17 cellular contexts compared by ENCODE assay signal in the genomic region with DNA sequence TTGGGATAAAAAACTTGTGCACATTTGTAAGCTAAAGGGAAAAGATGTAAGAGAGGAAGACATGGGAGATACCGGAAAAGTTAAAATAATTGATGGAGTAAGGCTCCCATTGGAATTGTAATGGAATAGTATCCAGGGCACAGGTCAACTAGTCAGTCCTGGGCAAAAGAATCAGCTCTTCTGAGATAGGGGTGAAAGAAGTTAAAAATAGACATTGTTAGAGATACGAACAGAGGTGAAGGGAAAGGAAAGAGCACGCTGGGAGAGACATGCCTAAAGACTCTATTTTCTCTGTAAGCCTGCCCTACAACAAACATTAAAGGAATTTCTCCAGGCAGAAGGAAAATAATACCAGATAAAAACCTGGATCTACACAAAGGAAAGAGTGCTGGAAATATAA.
DNase-seq lines count a peak whose midpoint lies in the region; ATAC-seq and TF ChIP-seq lines count a peak whose summit lies in the region.
"Had no signal": no experiment of that assay in that cellular context is flagged by ENCODE, and none has a peak within 500 bp of the region (broad histone marks: within the 10 kb centered on the region; RNA-seq: fewer than 3 reads in every experiment).

No MANE protein-coding gene starts in this region.

- peak; percentile 85 for ATAC-seq in Right ventricle myocardium inferior
- ATAC-seq: A549, HepG2 had no signal

- H3K9ac ChIP-seq in neural progenitor cell (no peak overlapping the region), mesendoderm (ENCODE audit: low read length) (no peak overlapping the region)

- H3K4me2 ChIP-seq in neural progenitor cell = no peak overlapping the region
- H3K4me2 ChIP-seq in mesendoderm (ENCODE audit: low read length) = no peak overlapping the region
- H3K4me2 ChIP-seq: A549 had no signal

- DNase-seq in Right ventricle myocardium inferior (ENCODE audit: missing footprints) (no peak), cardiac septum (ENCODE audit: low spot score) (no peak), left ventricle myocardium inferior (no peak), neural progenitor cell (ENCODE audit: low spot score) (no peak), NCI-H226 (no peak), mesendoderm (no peak), MV-4-11 (lab: John Stamatoyannopoulos, UW) (no peak)
- DNase-seq: AML-193; Caco-2; CD4-positive, alpha-beta T cell; DMS79 treated with DMSO at 0.1 percent for 48 hours; GF-D8; H9 had no signal

- TF ChIP-seq CTCF in left ventricle myocardium inferior (IDR thresholded peaks at IDR 0.05; ENCODE audit: borderline replicate concordance) = no peak
- no peak for TF ChIP-seq CTCF in neural progenitor cell (IDR thresholded peaks at IDR 0.05)

- no peak overlapping the region for H3K4me3 ChIP-seq in left ventricle myocardium inferior
- no peak overlapping the region for H3K4me3 ChIP-seq in neural progenitor cell
- no peak overlapping the region for H3K4me3 ChIP-seq in mesendoderm (ENCODE audit: low read length)
- H3K4me3 ChIP-seq: A549 had no signal

- H3K9me3 Mint-ChIP-seq in neural progenitor cell = no peaks in the 10 kb centered on the region
- H3K9me3 Mint-ChIP-seq: CD4-positive, alpha-beta T cell; H9 had no signal

- H3K4me1 Mint-ChIP-seq in neural progenitor cell = no peaks in the 10 kb centered on the region
- H3K4me1 Mint-ChIP-seq: H9 had no signal

- no peak overlapping the region for H2BK15ac ChIP-seq in mesendoderm (replicated peaks; ENCODE audit: low read depth)

- H2BK120ac ChIP-seq in mesendoderm (ENCODE audit: low read depth, low read length) = no peak overlapping the region

- H3K23ac ChIP-seq in mesendoderm (ENCODE audit: low read length) = no peak overlapping the region

- no peaks in the 10 kb centered on the region for H3F3A ChIP-seq in neural progenitor cell (ENCODE audit: low read depth)

- H3K56ac ChIP-seq in mesendoderm (ENCODE audit: low read length) = no peak overlapping the region

- peak overlapping the region; percentile 45 for H2AFZ ChIP-seq in neural progenitor cell (replicated peaks)

- H3K27me3 ChIP-seq in left ventricle myocardium inferior (ENCODE audit: low read depth) = no peaks in the 10 kb centered on the region
- no peaks in the 10 kb centered on the region for H3K27me3 ChIP-seq in neural progenitor cell
- no peaks in the 10 kb centered on the region for H3K27me3 ChIP-seq in mesendoderm (ENCODE audit: insufficient read depth, low read length, poor library complexity)

- no peaks in the 10 kb centered on the region for H3K27me3 Mint-ChIP-seq in neural progenitor cell (ENCODE audit: insufficient read depth, low read depth)
- H3K27me3 Mint-ChIP-seq: CD4-positive, alpha-beta T cell had no signal

- H4K20me1 ChIP-seq in neural progenitor cell (ENCODE audit: low read depth) = no peaks in the 10 kb centered on the region

- H3K4me3 Mint-ChIP-seq in neural progenitor cell = no peak overlapping the region
- H3K4me3 Mint-ChIP-seq: CD4-positive, alpha-beta T cell; H9 had no signal

- no peaks in the 10 kb centered on the region for H3K36me3 Mint-ChIP-seq in neural progenitor cell

- H3K27ac Mint-ChIP-seq in neural progenitor cell = no peak overlapping the region
- H3K27ac Mint-ChIP-seq: CD4-positive, alpha-beta T cell; H9 had no signal

- no peaks in the 10 kb centered on the region for H3K79me2 ChIP-seq in neural progenitor cell (ENCODE audit: low read depth)
- no peaks in the 10 kb centered on the region for H3K79me2 ChIP-seq in mesendoderm (ENCODE audit: control insufficient read depth, insufficient read depth, low read length)

- no peaks in the 10 kb centered on the region for H3K79me1 ChIP-seq in mesendoderm (ENCODE audit: low read length)

- WGBS in mesendoderm (ENCODE audit: extremely low coverage, insufficient coverage, low lambda C conversion rate) = no CpG with 5 or more reads among the region's 3 CpGs

- H3K27ac ChIP-seq in left ventricle myocardium inferior (replicated peaks) (peak overlapping the region; percentile 71), neural progenitor cell (no peak overlapping the region), mesendoderm (ENCODE audit: low read depth, low read length) (no peak overlapping the region)
- H3K27ac ChIP-seq: 22Rv1, A549, C4-2B had no signal

- H3K4me1 ChIP-seq in left ventricle myocardium inferior = peaks cover 28% of the 10 kb centered on the region
- H3K4me1 ChIP-seq in neural progenitor cell = no peaks in the 10 kb centered on the region
- H3K4me1 ChIP-seq in mesendoderm (ENCODE audit: control insufficient read depth, low read depth, low read length) = no peaks in the 10 kb centered on the region
- H3K4me1 ChIP-seq: A549, Caco-2 had no signal

- H3K36me3 ChIP-seq in left ventricle myocardium inferior (no peaks in the 10 kb centered on the region), neural progenitor cell (no peaks in the 10 kb centered on the region), mesendoderm (ENCODE audit: control insufficient read depth, insufficient read depth, low read length) (no peaks in the 10 kb centered on the region)

- no peak overlapping the region for H2AK5ac ChIP-seq in mesendoderm (ENCODE audit: low read length)

- H3K9me3 ChIP-seq in left ventricle myocardium inferior (replicated peaks) (no peaks in the 10 kb centered on the region), neural progenitor cell (ENCODE audit: low read depth) (no peaks in the 10 kb centered on the region)
- H3K9me3 ChIP-seq: A549, Caco-2 had no signal

- H4K8ac ChIP-seq in mesendoderm (ENCODE audit: low read depth, low read length) = no peak overlapping the region

- no peak overlapping the region for H3K18ac ChIP-seq in mesendoderm (ENCODE audit: low read length)

- H3K4ac ChIP-seq in mesendoderm (ENCODE audit: low read depth, low read length) = no peak overlapping the region

- no peak overlapping the region for H4K5ac ChIP-seq in mesendoderm (ENCODE audit: low read length)

- intact Hi-C loops in Right ventricle myocardium inferior (cut with DNase I) = loop anchor here (5.0 to 10.0 kb wide), 3 partner anchors 62 to 174 kb away; no protein-coding TSS in a partner anchor
- intact Hi-C loops in cardiac septum (cut with DNase I) = loop anchor here (10.0 kb wide), 1 partner anchor 62 kb away; no protein-coding TSS in a partner anchor
- intact Hi-C loops in left ventricle myocardium inferior (cut with micrococcal nuclease) = no loop called here

- H2BK5ac ChIP-seq in mesendoderm (ENCODE audit: low read length) = no peak overlapping the region
